In the genomic region with DNA sequence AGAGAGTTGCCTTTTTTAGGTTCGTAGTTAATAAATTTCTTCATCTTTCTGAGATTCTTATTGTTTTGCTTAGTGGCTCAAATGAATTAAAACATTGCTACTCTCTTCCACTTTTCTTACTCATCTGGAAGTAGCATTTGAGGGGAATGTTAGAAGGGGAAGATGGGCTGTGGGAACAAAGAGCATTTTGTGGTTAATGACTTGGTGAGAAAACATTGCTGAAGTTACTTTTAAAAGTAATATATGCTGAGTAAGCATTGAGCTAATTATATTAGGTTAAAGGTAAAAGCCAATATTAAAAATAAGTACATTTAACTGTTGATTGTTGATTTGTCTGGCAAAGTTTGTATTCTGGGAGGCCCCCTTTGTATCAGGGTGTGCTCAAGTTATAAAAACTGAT, we compare ENCODE assay signal across 9 cellular contexts. TPM values are rescaled to one million over a fixed set of nuclear protein-coding genes. Genes with fewer than 3 reads are reported as not detected.
DNase-seq lines count a peak whose midpoint lies in the region; ATAC-seq and TF ChIP-seq lines count a peak whose summit lies in the region.
"Had no signal": no experiment of that assay in that cellular context is flagged by ENCODE, and none has a peak within 500 bp of the region (broad histone marks: within the 10 kb centered on the region; RNA-seq: fewer than 3 reads in every experiment).

No MANE protein-coding gene starts in this region.

- H3K4me1 ChIP-seq in lower lobe of right lung: peaks cover 84% of the 10 kb centered on the region

- H3K4me1 Mint-ChIP-seq in CD14-positive monocyte (peaks cover 39% of the 10 kb centered on the region), memory B cell (peaks cover 31% of the 10 kb centered on the region)
- peaks cover 89% of the 10 kb centered on the region for H3K4me1 Mint-ChIP-seq in activated naive CD8-positive, alpha-beta T cell treated with anti-CD3 and anti-CD28 coated beads, Interleukin-2, amount 50 U/mL, for 24 hours

- TF ChIP-seq CTCF in CD14-positive monocyte (IDR thresholded peaks at IDR 0.05): no peak
- no peak for TF ChIP-seq CTCF in lower lobe of right lung (IDR thresholded peaks at IDR 0.05)

- no peaks in the 10 kb centered on the region for H3K9me3 ChIP-seq in lower lobe of right lung

- no peaks in the 10 kb centered on the region for H3K9me3 Mint-ChIP-seq in CD14-positive monocyte
- H3K9me3 Mint-ChIP-seq in activated naive CD8-positive, alpha-beta T cell treated with anti-CD3 and anti-CD28 coated beads, Interleukin-2, amount 50 U/mL, for 24 hours: no peaks in the 10 kb centered on the region
- no peaks in the 10 kb centered on the region for H3K9me3 Mint-ChIP-seq in memory B cell

- H3K4me3 Mint-ChIP-seq in CD14-positive monocyte (no peak overlapping the region), memory B cell (peak overlapping the region; percentile 33)
- peak overlapping the region; percentile 44 for H3K4me3 Mint-ChIP-seq in activated naive CD8-positive, alpha-beta T cell treated with anti-CD3 and anti-CD28 coated beads, Interleukin-2, amount 50 U/mL, for 24 hours

- intact Hi-C loops in CD14-positive monocyte (cut with micrococcal nuclease) (loop anchor here (10.0 kb wide), 3 partner anchors 66 to 1276 kb away; a partner anchor contains a TSS), lower lobe of right lung (cut with DNase I) (no loop called here)

- H3K27ac ChIP-seq in lower lobe of right lung: no peak overlapping the region

- H3K27me3 ChIP-seq in lower lobe of right lung (ENCODE audit: low read depth): no peaks in the 10 kb centered on the region

- H3K27me3 Mint-ChIP-seq in CD14-positive monocyte (ENCODE audit: low read depth in 3 of 3) (peaks cover 0 to 2% (median 0%) of the 10 kb centered on the region in 3 donors), memory B cell (no peaks in the 10 kb centered on the region)
- H3K27me3 Mint-ChIP-seq in activated naive CD8-positive, alpha-beta T cell treated with anti-CD3 and anti-CD28 coated beads, Interleukin-2, amount 50 U/mL, for 24 hours: no peaks in the 10 kb centered on the region

- H3K36me3 Mint-ChIP-seq in CD14-positive monocyte: peaks cover 24 to 37% of the 10 kb centered on the region in 2 donors
- peaks cover 58% of the 10 kb centered on the region for H3K36me3 Mint-ChIP-seq in activated naive CD8-positive, alpha-beta T cell treated with anti-CD3 and anti-CD28 coated beads, Interleukin-2, amount 50 U/mL, for 24 hours (ENCODE audit: low read depth)
- H3K36me3 Mint-ChIP-seq in memory B cell: peaks cover 11% of the 10 kb centered on the region

- no peak overlapping the region for H3K4me3 ChIP-seq in lower lobe of right lung

- no peak for ATAC-seq in activated naive CD8-positive, alpha-beta T cell treated with anti-CD3 and anti-CD28 coated beads, Interleukin-2, amount 50 U/mL, for 24 hours
- ATAC-seq in memory B cell (ENCODE audit: low read depth) (no peak), lower lobe of right lung (no peak)

- DNase-seq in CD14-positive monocyte (ENCODE audit: low spot score): no peak
- peak; percentile 37 for DNase-seq in HT1080 (ENCODE audit: low read depth)
- no peak for DNase-seq in activated naive CD8-positive, alpha-beta T cell treated with anti-CD3 and anti-CD28 coated beads, Interleukin-2, amount 50 U/mL, for 24 hours
- DNase-seq in memory B cell (ENCODE audit: low spot score in 2 of 2): no peak
- no peak for DNase-seq in mesenteric fat pad (ENCODE audit: low spot score)
- DNase-seq in lower lobe of right lung: no peak
- DNase-seq in NCI-H345 (lab: John Stamatoyannopoulos, UW): no peak
- DNase-seq in activated effector memory CD4-positive, alpha-beta T cell treated with Interleukin-2 at 50 U/mL for 16 hours: no peak
- DNase-seq: NCI-H2171 had no signal

- H3K36me3 ChIP-seq in lower lobe of right lung: peaks cover 33% of the 10 kb centered on the region

- H3K27ac Mint-ChIP-seq in CD14-positive monocyte (peak overlapping the region in 5 of 7 donors; percentile 37 to 83 (median 69)), memory B cell (peak overlapping the region; percentile 75)
- peak overlapping the region; percentile 16 for H3K27ac Mint-ChIP-seq in activated naive CD8-positive, alpha-beta T cell treated with anti-CD3 and anti-CD28 coated beads, Interleukin-2, amount 50 U/mL, for 24 hours

RNA-seq across cellular contexts. Expression of a gene that starts 5.7 kb away (rescaled TPM):
- 100 to 1,000 TPM; 224 to 242 TPM for polyA plus RNA-seq in CD14-positive monocyte
- 179 and 351 TPM in 2 replicates for total RNA-seq in HT1080 (2014; rRNA removed; shearing (Covaris generic))
- 394 and 487 TPM in 2 replicates for polyA plus RNA-seq in HT1080 (2015; cell fraction: cytosol; rRNA removed)
- polyA plus RNA-seq in HT1080 (2015; cell fraction: nucleus; rRNA removed): 223 and 253 TPM in 2 replicates
- total RNA-seq in mesenteric fat pad: 330 TPM
- total RNA-seq in lower lobe of right lung: 289 TPM

Comparison
In these comparisons a context has a peak if more than half of its experiments do, and no peak if none do; other contexts are left out.
1. H3K27ac Mint-ChIP-seq: peak in every context shown above with its lines; median percentile 75 in memory B cell; 69 in CD14-positive monocyte; 16 in activated naive CD8-positive, alpha-beta T cell treated with anti-CD3 and anti-CD28 coated beads, Interleukin-2, amount 50 U/mL, for 24 hours.
2. H3K4me3 Mint-ChIP-seq: peak in activated naive CD8-positive, alpha-beta T cell treated with anti-CD3 and anti-CD28 coated beads, Interleukin-2, amount 50 U/mL, for 24 hours (single experiment) and memory B cell (single experiment); none in CD14-positive monocyte (0 of 2).